In the genomic region with DNA sequence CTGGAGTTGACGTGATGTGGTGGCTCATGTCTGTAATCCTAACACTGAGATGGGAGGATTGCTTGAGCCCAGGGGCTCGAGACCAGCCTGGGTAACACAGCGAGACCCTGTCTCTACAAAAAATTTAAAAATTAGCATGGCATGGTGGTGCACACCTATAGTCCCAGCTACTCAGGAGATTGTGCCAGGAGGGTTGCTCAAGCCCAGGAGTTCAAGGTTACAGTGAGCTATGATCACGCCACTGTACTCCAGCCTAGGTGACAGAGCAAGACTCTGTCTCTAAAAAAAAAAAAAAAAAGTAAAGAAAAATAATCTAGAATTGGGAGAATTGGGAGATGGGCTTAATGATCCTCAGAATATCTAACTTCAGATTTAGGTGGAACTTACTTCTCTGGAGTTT, we compare ENCODE assay signal across 1 cellular context.
TF ChIP-seq lines count a peak whose summit lies in the region.

No MANE protein-coding gene starts in this region.

TF ChIP-seq in SK-N-SH, 30 proteins besides CTCF, POLR2A, EP300 and RAD21:
- TF ChIP-seq, protein P1, sequence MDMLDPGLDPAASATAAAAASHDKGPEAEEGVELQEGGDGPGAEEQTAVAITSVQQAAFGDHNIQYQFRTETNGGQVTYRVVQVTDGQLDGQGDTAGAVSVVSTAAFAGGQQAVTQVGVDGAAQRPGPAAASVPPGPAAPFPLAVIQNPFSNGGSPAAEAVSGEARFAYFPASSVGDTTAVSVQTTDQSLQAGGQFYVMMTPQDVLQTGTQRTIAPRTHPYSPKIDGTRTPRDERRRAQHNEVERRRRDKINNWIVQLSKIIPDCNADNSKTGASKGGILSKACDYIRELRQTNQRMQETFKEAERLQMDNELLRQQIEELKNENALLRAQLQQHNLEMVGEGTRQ (IDR thresholded peaks at IDR 0.05; ENCODE audit: borderline replicate concordance, low read depth, low read length) = no peak
- TF ChIP-seq FOXM1 (IDR thresholded peaks at IDR 0.05; ENCODE audit: low read depth) = no peak
- no peak for TF ChIP-seq SMC3 (IDR thresholded peaks at IDR 0.05; ENCODE audit: low read depth, low read length)
- TF ChIP-seq GABPA (IDR thresholded peaks at IDR 0.05; ENCODE audit: low read depth) = no peak
- TF ChIP-seq, protein P2, sequence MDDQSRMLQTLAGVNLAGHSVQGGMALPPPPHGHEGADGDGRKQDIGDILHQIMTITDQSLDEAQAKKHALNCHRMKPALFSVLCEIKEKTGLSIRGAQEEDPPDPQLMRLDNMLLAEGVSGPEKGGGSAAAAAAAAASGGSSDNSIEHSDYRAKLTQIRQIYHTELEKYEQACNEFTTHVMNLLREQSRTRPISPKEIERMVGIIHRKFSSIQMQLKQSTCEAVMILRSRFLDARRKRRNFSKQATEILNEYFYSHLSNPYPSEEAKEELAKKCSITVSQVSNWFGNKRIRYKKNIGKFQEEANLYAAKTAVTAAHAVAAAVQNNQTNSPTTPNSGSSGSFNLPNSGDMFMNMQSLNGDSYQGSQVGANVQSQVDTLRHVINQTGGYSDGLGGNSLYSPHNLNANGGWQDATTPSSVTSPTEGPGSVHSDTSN (IDR thresholded peaks at IDR 0.05) = no peak
- TF ChIP-seq GATA2 (CRISPR knock-in tag; IDR thresholded peaks at IDR 0.05) = no peak
- TF ChIP-seq TAF1 (IDR thresholded peaks at IDR 0.05; ENCODE audit: borderline replicate concordance, low read depth, low read length) = no peak
- TF ChIP-seq NFIC (IDR thresholded peaks at IDR 0.05; ENCODE audit: borderline replicate concordance) = no peak
- no peak for TF ChIP-seq TCF12 (IDR thresholded peaks at IDR 0.05)
- TF ChIP-seq, protein P3, sequence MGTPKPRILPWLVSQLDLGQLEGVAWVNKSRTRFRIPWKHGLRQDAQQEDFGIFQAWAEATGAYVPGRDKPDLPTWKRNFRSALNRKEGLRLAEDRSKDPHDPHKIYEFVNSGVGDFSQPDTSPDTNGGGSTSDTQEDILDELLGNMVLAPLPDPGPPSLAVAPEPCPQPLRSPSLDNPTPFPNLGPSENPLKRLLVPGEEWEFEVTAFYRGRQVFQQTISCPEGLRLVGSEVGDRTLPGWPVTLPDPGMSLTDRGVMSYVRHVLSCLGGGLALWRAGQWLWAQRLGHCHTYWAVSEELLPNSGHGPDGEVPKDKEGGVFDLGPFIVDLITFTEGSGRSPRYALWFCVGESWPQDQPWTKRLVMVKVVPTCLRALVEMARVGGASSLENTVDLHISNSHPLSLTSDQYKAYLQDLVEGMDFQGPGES (IDR thresholded peaks at IDR 0.05; ENCODE audit: low read depth, low read length) = no peak
- TF ChIP-seq MEF2A (IDR thresholded peaks at IDR 0.05; ENCODE audit: borderline replicate concordance, low read depth) = no peak
- no peak for TF ChIP-seq TEAD4 (IDR thresholded peaks at IDR 0.05; ENCODE audit: borderline replicate concordance, insufficient read depth)
- no peak for TF ChIP-seq FOXJ3 (CRISPR knock-in tag; IDR thresholded peaks at IDR 0.05)
- no peak for TF ChIP-seq RCOR1 (IDR thresholded peaks at IDR 0.05; ENCODE audit: low read length)
- TF ChIP-seq CHD2 (IDR thresholded peaks at IDR 0.05; ENCODE audit: low read length, partially characterized antibody) = no peak
- no peak for TF ChIP-seq FOSL2 (IDR thresholded peaks at IDR 0.05; ENCODE audit: borderline replicate concordance, low read depth)
- no peak for TF ChIP-seq SIN3A (IDR thresholded peaks at IDR 0.05; ENCODE audit: borderline replicate concordance, low read depth, low read length)
- TF ChIP-seq MXI1 (IDR thresholded peaks at IDR 0.05; ENCODE audit: low read depth, low read length) = no peak
- no peak for TF ChIP-seq POLR2AphosphoS5 (IDR thresholded peaks at IDR 0.05; ENCODE audit: low read depth, low read length)
- TF ChIP-seq RXRA (IDR thresholded peaks at IDR 0.05; ENCODE audit: borderline replicate concordance, low read depth) = no peak
